ENCODE assay signal across 29 cellular contexts in the genomic region with DNA sequence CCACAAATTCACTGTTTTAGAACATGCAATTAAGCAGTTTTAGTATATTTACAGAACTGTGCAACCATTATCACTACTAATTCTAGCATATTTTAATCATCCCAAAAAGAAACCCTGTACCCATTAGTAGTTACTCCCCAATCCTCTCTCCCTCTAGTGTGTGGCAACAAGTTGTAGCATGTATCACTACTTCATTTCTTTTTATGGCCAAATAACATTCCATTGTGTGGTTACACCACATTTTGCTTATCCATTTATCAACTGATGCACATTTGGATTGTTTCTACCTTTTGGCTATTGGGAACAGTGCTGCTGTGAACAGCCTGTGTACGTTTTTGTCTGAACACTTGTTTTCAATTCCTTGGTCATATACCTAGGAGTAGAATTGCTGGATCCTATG.
"Had no signal": no experiment of that assay in that cellular context is flagged by ENCODE, and none has a peak within 500 bp of the region (broad histone marks: within the 10 kb centered on the region; RNA-seq: fewer than 3 reads in every experiment).

No MANE protein-coding gene starts in this region.

- H3K36me3 Mint-ChIP-seq: type B pancreatic cell had no signal

- ATAC-seq: effector memory CD8-positive, alpha-beta T cell; heart right ventricle; stimulated activated memory B cell treated with anti-CD40 and anti-IgM and Interleukin-4, amounts not matched to agents 10 μg/mL and 1 μg/mL and 100 μg/mL, for 72 hours had no signal

- H3K27me3 Mint-ChIP-seq: activated T-cell treated with anti-CD3 and anti-CD28 coated beads, Interleukin-2, amount 50 U/mL, for 24 hours; stimulated activated memory B cell treated with anti-CD40 and anti-IgM and Interleukin-4, amounts not matched to agents 10 μg/mL and 1 μg/mL and 100 μg/mL, for 72 hours; stimulated activated naive CD8-positive, alpha-beta T cell treated with anti-CD3 and anti-CD28 coated beads, Interleukin-15, amount 100 ng/mL, for 72 hours; T-helper 17 cell had no signal

- H3K36me3 ChIP-seq: colonic mucosa, heart right ventricle, left ventricle myocardium inferior, pancreas, prostate gland, sigmoid colon, uterus, WERI-Rb-1 had no signal

- H3K4me1 ChIP-seq: colonic mucosa, heart right ventricle, left ventricle myocardium inferior, pancreas, prostate gland, sigmoid colon, uterus had no signal

- H3K9me3 ChIP-seq: colonic mucosa, pancreas, prostate gland, uterus had no signal

- FAIRE-seq: islet of Langerhans, pancreas, small intestine had no signal

- H3K27ac Mint-ChIP-seq: activated CD4-positive, alpha-beta memory T cell treated with anti-CD3 and anti-CD28 coated beads, Interleukin-2, amount 10 ng/mL, durations not matched to agents 7 days and 5 days; activated CD4-positive, alpha-beta T cell treated with anti-CD3 and anti-CD28 coated beads, Interleukin-2, amount 10 ng/mL, durations not matched to agents 24 days and 14 days; activated T-cell treated with anti-CD3 and anti-CD28 coated beads, Interleukin-2, amount 50 U/mL, for 24 hours; effector memory CD8-positive, alpha-beta T cell; naive thymus-derived CD4-positive, alpha-beta T cell; stimulated activated memory B cell treated with anti-CD40 and anti-IgM and Interleukin-4, amounts not matched to agents 10 μg/mL and 1 μg/mL and 100 μg/mL, for 72 hours; stimulated activated naive CD8-positive, alpha-beta T cell treated with anti-CD3 and anti-CD28 coated beads, Interleukin-15, amount 100 ng/mL, for 72 hours; T-helper 17 cell; type B pancreatic cell had no signal

- H3K4me3 ChIP-seq: colonic mucosa, heart right ventricle, left ventricle myocardium inferior, pancreas, prostate gland, sigmoid colon, uterus had no signal

- H3K9me3 Mint-ChIP-seq: type B pancreatic cell had no signal

- H3K27ac ChIP-seq: colonic mucosa, dorsolateral prefrontal cortex, heart right ventricle, left ventricle myocardium inferior, pancreas, prostate gland, sigmoid colon, uterus, WERI-Rb-1 had no signal

- H3K4me3 Mint-ChIP-seq: activated CD4-positive, alpha-beta memory T cell treated with anti-CD3 and anti-CD28 coated beads, Interleukin-2, amount 10 ng/mL, durations not matched to agents 7 days and 5 days; activated CD4-positive, alpha-beta T cell treated with anti-CD3 and anti-CD28 coated beads, Interleukin-2, amount 10 ng/mL, durations not matched to agents 24 days and 14 days; activated T-cell treated with anti-CD3 and anti-CD28 coated beads, Interleukin-2, amount 50 U/mL, for 24 hours; effector memory CD8-positive, alpha-beta T cell; naive thymus-derived CD4-positive, alpha-beta T cell; neural crest cell; stimulated activated memory B cell treated with anti-CD40 and anti-IgM and Interleukin-4, amounts not matched to agents 10 μg/mL and 1 μg/mL and 100 μg/mL, for 72 hours; stimulated activated naive CD8-positive, alpha-beta T cell treated with anti-CD3 and anti-CD28 coated beads, Interleukin-15, amount 100 ng/mL, for 72 hours; T-helper 17 cell; type B pancreatic cell had no signal

- DNase-seq: activated CD4-positive, alpha-beta memory T cell treated with anti-CD3 and anti-CD28 coated beads, Interleukin-2, amount 10 ng/mL, durations not matched to agents 7 days and 5 days; activated CD4-positive, CD25-positive, alpha-beta regulatory T cell treated with anti-CD3 and anti-CD28 coated beads, Interleukin-2, amount 50 U/mL, for 72 hours; activated CD8-positive, alpha-beta memory T cell treated with anti-CD3 and anti-CD28 coated beads, Interleukin-2, amount 50 U/mL, for 48 hours; activated gamma-delta T cell; activated naive CD4-positive, alpha-beta T cell treated with anti-CD3 and anti-CD28 coated beads, Interleukin-2, amount 50 U/mL, for 16 hours; activated T-cell treated with anti-CD3 and anti-CD28 coated beads, Interleukin-2, amount 50 U/mL, for 24 hours; effector memory CD8-positive, alpha-beta T cell; heart right ventricle; left ventricle myocardium inferior; midbrain; sigmoid colon; stimulated activated CD4-positive, alpha-beta T cell treated with anti-CD3 and anti-CD28 coated beads, Interleukin-4, amount 100 ng/mL, for 4 hours; stimulated activated CD8-positive, alpha-beta memory T cell treated with anti-CD3 and anti-CD28 coated beads, Interleukin-4, amount 100 ng/mL, for 48 hours; stimulated activated naive CD8-positive, alpha-beta T cell treated with anti-CD3 and anti-CD28 coated beads, Interleukin-15, amount 100 ng/mL, for 72 hours; T-helper 17 cell; T1000; uterus had no signal

- H3K4me1 Mint-ChIP-seq: stimulated activated memory B cell treated with anti-CD40 and anti-IgM and Interleukin-4, amounts not matched to agents 10 μg/mL and 1 μg/mL and 100 μg/mL, for 72 hours had no signal

- H3K27me3 ChIP-seq: colonic mucosa, dorsolateral prefrontal cortex, pancreas, uterus had no signal
